Comparison of ENCODE assay signal across 3 cellular contexts in genomic region chr19:32273483-32273882, GRCh38.
"Had no signal": no experiment of that assay in that cellular context is flagged by ENCODE, and none has a peak within 500 bp of the region (broad histone marks: within the 10 kb centered on the region; RNA-seq: fewer than 3 reads in every experiment).

No MANE protein-coding gene starts in this region.

- H3K4me3 ChIP-seq: GM12878 had no signal

- DNase-seq: GDM1, GF-D8 had no signal

- ATAC-seq: GM12878 had no signal
